Comparison of ENCODE assay signal across 1 cellular context in the genomic region with DNA sequence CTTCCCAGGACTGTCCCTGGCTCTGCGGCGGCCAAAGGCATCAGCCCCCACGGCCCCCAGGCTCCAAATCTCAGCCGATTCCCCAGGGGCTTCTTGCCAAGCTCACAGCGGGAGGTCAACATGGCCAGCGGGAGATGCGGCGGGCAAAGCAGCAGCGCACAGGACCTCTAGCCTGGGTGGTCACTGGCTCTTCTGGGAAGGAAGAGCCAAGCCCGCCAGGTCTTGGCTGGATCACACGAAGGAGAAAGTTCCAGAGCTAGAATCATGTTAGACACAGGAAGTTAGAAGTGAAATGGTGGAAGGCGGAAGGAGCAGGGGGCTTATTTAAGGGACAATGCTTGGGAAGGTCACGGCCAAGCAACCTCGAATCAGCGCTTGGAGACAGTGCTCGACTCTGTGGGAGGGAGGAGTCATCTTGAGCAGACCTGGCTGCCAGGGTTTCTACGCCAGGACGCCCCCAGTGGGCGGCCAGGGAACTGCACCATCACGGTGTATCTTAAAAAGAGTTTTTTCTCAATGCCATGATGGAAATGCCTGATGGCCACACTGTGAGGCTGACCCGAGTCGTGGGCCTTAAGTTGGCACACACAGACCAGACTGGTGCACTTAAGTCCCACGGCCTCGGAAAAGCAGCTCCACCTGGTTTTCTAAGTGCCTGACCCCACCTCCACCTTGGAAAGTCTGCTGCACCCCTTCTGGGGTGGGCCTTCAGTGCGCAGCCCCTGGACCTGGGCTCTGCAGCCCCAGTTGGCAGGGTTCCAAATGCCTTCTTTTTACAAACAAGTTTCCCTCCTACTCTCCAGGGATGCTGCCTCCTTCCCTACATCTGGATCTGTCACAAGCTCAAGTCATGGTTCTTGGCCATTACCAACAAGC.
A peak's percentile ranks its signal among the peaks of the same experiment; 100 is the strongest.
TF ChIP-seq lines count a peak whose summit lies in the region.

No MANE protein-coding gene starts in this region.

TF ChIP-seq in H1, 55 proteins besides CTCF, POLR2A, EP300 and RAD21:
- TF ChIP-seq BACH1 (IDR thresholded peaks at IDR 0.05; ENCODE audit: low read length), result 0 out of 2 replicates have a peak, but pooled peaks have one; percentile 8
- TF ChIP-seq JUND (IDR thresholded peaks at IDR 0.05; ENCODE audit: low read length), result 0 out of 2 replicates have a peak, but pooled peaks have one; percentile 17
- no peak for TF ChIP-seq EGR1 (IDR thresholded peaks at IDR 0.05; ENCODE audit: borderline replicate concordance, low read depth, low read length)
- TF ChIP-seq SIN3A (conservative IDR thresholded peaks at IDR 0.05 in 1 of 2, IDR thresholded peaks at IDR 0.05 in 1 of 2; ENCODE audit: low read depth in 1 of 2, low read length in 2 of 2), result 0 out of 4 replicates have a peak, but pooled peaks of 1 of the 2 experiments have one; percentile 8
- no peak for TF ChIP-seq BRCA1 (IDR thresholded peaks at IDR 0.05; ENCODE audit: low read depth, low read length)
- peak; percentile 26; the same call in 1 of the 2 replicates for TF ChIP-seq CREB1 (IDR thresholded peaks at IDR 0.05)
- TF ChIP-seq YY1 (IDR thresholded peaks at IDR 0.05; ENCODE audit: low read depth, low read length), result peak; percentile 62; the same call in 1 of the 2 replicates
- no peak for TF ChIP-seq CTBP2 (IDR thresholded peaks at IDR 0.05; ENCODE audit: borderline replicate concordance, insufficient read depth, insufficient read length, low read length)
- no peak for TF ChIP-seq KDM5A (IDR thresholded peaks at IDR 0.05; ENCODE audit: low read length)
- TF ChIP-seq SIX5 (IDR thresholded peaks at IDR 0.05; ENCODE audit: low read depth, low read length), result no peak
- TF ChIP-seq, protein P1, sequence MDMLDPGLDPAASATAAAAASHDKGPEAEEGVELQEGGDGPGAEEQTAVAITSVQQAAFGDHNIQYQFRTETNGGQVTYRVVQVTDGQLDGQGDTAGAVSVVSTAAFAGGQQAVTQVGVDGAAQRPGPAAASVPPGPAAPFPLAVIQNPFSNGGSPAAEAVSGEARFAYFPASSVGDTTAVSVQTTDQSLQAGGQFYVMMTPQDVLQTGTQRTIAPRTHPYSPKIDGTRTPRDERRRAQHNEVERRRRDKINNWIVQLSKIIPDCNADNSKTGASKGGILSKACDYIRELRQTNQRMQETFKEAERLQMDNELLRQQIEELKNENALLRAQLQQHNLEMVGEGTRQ (IDR thresholded peaks at IDR 0.05; ENCODE audit: low read length), result no peak
- peak; percentile 50 for TF ChIP-seq POLR2AphosphoS5 (IDR thresholded peaks at IDR 0.05; ENCODE audit: low read depth, low read length)
- TF ChIP-seq, protein P2, sequence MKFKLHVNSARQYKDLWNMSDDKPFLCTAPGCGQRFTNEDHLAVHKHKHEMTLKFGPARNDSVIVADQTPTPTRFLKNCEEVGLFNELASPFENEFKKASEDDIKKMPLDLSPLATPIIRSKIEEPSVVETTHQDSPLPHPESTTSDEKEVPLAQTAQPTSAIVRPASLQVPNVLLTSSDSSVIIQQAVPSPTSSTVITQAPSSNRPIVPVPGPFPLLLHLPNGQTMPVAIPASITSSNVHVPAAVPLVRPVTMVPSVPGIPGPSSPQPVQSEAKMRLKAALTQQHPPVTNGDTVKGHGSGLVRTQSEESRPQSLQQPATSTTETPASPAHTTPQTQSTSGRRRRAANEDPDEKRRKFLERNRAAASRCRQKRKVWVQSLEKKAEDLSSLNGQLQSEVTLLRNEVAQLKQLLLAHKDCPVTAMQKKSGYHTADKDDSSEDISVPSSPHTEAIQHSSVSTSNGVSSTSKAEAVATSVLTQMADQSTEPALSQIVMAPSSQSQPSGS (IDR thresholded peaks at IDR 0.05; ENCODE audit: low read length), result no peak
- no peak for TF ChIP-seq NRF1 (IDR thresholded peaks at IDR 0.05; ENCODE audit: low read depth, low read length)
- TF ChIP-seq JUN (IDR thresholded peaks at IDR 0.05; ENCODE audit: low read depth, low read length), result no peak
- peak; percentile 64; the same call in 1 of the 2 replicates for TF ChIP-seq GABPA (IDR thresholded peaks at IDR 0.05; ENCODE audit: borderline replicate concordance, insufficient read depth, low read length)
- no peak for TF ChIP-seq TAF1 (IDR thresholded peaks at IDR 0.05; ENCODE audit: low read depth, low read length)
- TF ChIP-seq TEAD4 (IDR thresholded peaks at IDR 0.05; ENCODE audit: low read depth, low read length), result no peak
- no peak for TF ChIP-seq CEBPB (IDR thresholded peaks at IDR 0.05; ENCODE audit: low read depth, low read length)
